In genomic region chr1:19725606-19726005, GRCh38 we compare ENCODE assay signal across 30 cellular contexts.
"Had no signal": no experiment of that assay in that cellular context is flagged by ENCODE, and none has a peak within 500 bp of the region (broad histone marks: within the 10 kb centered on the region; RNA-seq: fewer than 3 reads in every experiment).

No MANE protein-coding gene starts in this region.

- H2AFZ ChIP-seq: PC-9 had no signal

- H3K27ac ChIP-seq: PC-9, RWPE1, VCaP had no signal

- H3K4me3 ChIP-seq: K562, PC-9 had no signal

- ATAC-seq: activated CD8-positive, alpha-beta T cell treated with anti-CD3 and anti-CD28 coated beads for 36 hours; activated T-cell treated with anti-CD3 and anti-CD28 coated beads, Interleukin-2, amount 50 U/mL, for 72 hours; activated T-helper 17 cell treated with anti-CD3 and anti-CD28 coated beads, Interleukin-2, amount 50 U/mL, for 72 hours; K562; Right ventricle myocardium inferior; SK-N-SH treated with all-trans-retinoic acid at 6 μM for 48 hours had no signal

- H3K4me2 ChIP-seq: PC-9 had no signal

- DNase-seq: activated CD4-positive, alpha-beta T cell treated with anti-CD3 and anti-CD28 coated beads, Interleukin-2, amount 10 ng/mL, durations not matched to agents 24 days and 14 days; activated CD4-positive, alpha-beta T cell treated with anti-CD3 and anti-CD28 coated beads, Interleukin-2, amount 50 U/mL, for 4 hours; activated CD4-positive, CD25-positive, alpha-beta regulatory T cell; activated CD8-positive, alpha-beta T cell treated with anti-CD3 and anti-CD28 coated beads for 36 hours; activated effector memory CD4-positive, alpha-beta T cell treated with anti-CD3 and anti-CD28 coated beads, Interleukin-2, amount 50 U/mL, for 16 hours; activated naive CD4-positive, alpha-beta T cell; activated naive CD4-positive, alpha-beta T cell treated with anti-CD3 and anti-CD28 coated beads, Interleukin-2, amount 50 U/mL, for 16 hours; activated naive CD8-positive, alpha-beta T cell treated with anti-CD3 and anti-CD28 coated beads for 36 hours; activated T-cell treated with anti-CD3 and anti-CD28 coated beads, Interleukin-2, amount 50 U/mL, for 1 hour; activated T-cell treated with anti-CD3 and anti-CD28 coated beads, Interleukin-2, amount 50 U/mL, for 72 hours; amniotic stem cell; caudate nucleus; cerebellar nuclear complex; NCI-H1105 treated with DMSO at 0.1 percent for 48 hours; NCI-H1436; NCI-H1694; NCI-H2029; NCI-H345; NCI-H524 treated with DMSO at 0.1 percent for 48 hours; PC-9; SIG-M5; T-helper 1 cell; T-helper 2 cell; T-helper 9 cell had no signal
